Comparison of ENCODE assay signal across 1 cellular context in the genomic region with DNA sequence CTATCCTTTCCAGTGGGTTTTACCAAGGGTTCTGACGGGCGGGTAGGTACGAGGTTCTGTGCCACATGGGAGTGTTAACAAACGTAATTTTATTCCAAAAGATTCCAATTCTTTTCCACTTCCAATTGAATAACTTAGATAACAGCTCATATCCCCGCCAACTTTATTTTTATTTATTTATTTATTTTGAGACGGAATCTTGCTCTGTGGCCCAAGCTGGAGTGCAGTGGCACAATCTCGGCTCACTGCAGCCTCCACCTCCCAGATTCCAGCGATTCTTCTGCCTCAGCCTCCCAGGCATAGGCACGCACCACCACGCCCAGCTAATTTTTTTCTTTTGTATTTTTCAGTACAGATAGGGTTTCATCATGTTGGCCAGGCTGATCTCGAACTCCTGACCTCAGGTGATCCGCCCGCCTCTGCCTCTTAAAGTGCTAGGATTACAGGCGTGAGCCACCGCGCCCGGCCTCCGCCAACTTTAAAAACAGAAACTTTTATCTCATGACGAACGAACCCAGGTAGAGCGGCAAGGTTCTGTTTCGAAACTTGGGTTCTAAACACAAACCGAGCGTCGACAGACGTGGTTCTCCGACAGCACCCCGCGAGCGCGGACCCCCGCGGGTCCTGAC.
TF ChIP-seq lines count a peak whose summit lies in the region.

No MANE protein-coding gene starts in this region.

TF ChIP-seq in GM12891, 5 proteins besides CTCF, POLR2A, EP300 and RAD21:
- TF ChIP-seq SPI1 (IDR thresholded peaks at IDR 0.05; ENCODE audit: low read depth, low read length) (no peak), POLR2AphosphoS5 (IDR thresholded peaks at IDR 0.05; ENCODE audit: low read depth, low read length) (no peak), TAF1 (IDR thresholded peaks at IDR 0.05; ENCODE audit: low read depth, low read length) (no peak)
TF ChIP-seq in GM12891: peak in this region for 0.
